Comparison of ENCODE assay signal across 16 cellular contexts in genomic region chr15:44009056-44009455, GRCh38.
DNase-seq lines count a peak whose midpoint lies in the region; ATAC-seq and TF ChIP-seq lines count a peak whose summit lies in the region.
"Had no signal": no experiment of that assay in that cellular context is flagged by ENCODE, and none has a peak within 500 bp of the region (broad histone marks: within the 10 kb centered on the region; RNA-seq: fewer than 3 reads in every experiment).

No MANE protein-coding gene starts in this region.

- no peaks in the 10 kb centered on the region for H3K9me3 ChIP-seq in tibial artery
- H3K9me3 ChIP-seq: BE2C, right atrium auricular region had no signal

- no peak for ATAC-seq in GM19463 (IDR thresholded peaks at IDR 0.05; ENCODE audit: unreplicated experiment)
- ATAC-seq: activated naive CD8-positive, alpha-beta T cell treated with anti-CD3 and anti-CD28 coated beads, Interleukin-2, amount 50 U/mL, for 24 hours; natural killer cell treated with Interleukin-12 subunit alpha and Interleukin-12 subunit beta and Interleukin-15 and Interleukin-18, amount 100 ng/mL, for 72 hours had no signal

- no peaks in the 10 kb centered on the region for H3K4me1 Mint-ChIP-seq in osteocyte (ENCODE audit: unreplicated experiment)
- H3K4me1 Mint-ChIP-seq: activated naive CD8-positive, alpha-beta T cell treated with anti-CD3 and anti-CD28 coated beads, Interleukin-2, amount 50 U/mL, for 24 hours had no signal

- H3K4me3 Mint-ChIP-seq in osteocyte (ENCODE audit: unreplicated experiment) = no peak overlapping the region
- H3K4me3 Mint-ChIP-seq: activated naive CD8-positive, alpha-beta T cell treated with anti-CD3 and anti-CD28 coated beads, Interleukin-2, amount 50 U/mL, for 24 hours; natural killer cell treated with Interleukin-12 subunit alpha and Interleukin-12 subunit beta and Interleukin-15 and Interleukin-18, amount 100 ng/mL, for 72 hours had no signal

- no peaks in the 10 kb centered on the region for H3K9me3 Mint-ChIP-seq in osteocyte (ENCODE audit: unreplicated experiment)
- H3K9me3 Mint-ChIP-seq: activated naive CD8-positive, alpha-beta T cell treated with anti-CD3 and anti-CD28 coated beads, Interleukin-2, amount 50 U/mL, for 24 hours; natural killer cell treated with Interleukin-12 subunit alpha and Interleukin-12 subunit beta and Interleukin-15 and Interleukin-18, amount 100 ng/mL, for 72 hours had no signal

- DNase-seq in AG09309 (ENCODE audit: low read depth) (peak; percentile 5), HT1080 (ENCODE audit: low read depth) (peak; percentile 77), amniotic epithelial cell (ENCODE audit: low read depth) (peak; percentile 94), glomerular visceral epithelial cell (ENCODE audit: extremely low spot score) (peak; percentile 35), osteocyte (ENCODE audit: extremely low spot score, unreplicated experiment) (no peak), tibial artery (no peak)
- DNase-seq in stimulated activated CD4-positive, alpha-beta T cell treated with anti-CD3 and anti-CD28 coated beads, Interleukin-4, amount 100 ng/mL, for 24 hours = no peak
- DNase-seq: activated CD4-positive, alpha-beta T cell treated with anti-CD3 and anti-CD28 coated beads for 1 hour; activated naive CD8-positive, alpha-beta T cell treated with anti-CD3 and anti-CD28 coated beads, Interleukin-2, amount 50 U/mL, for 24 hours; BE2C; KBM-7; NCI-H187; stimulated activated naive CD4-positive, alpha-beta T cell treated with Interleukin-2 at 50 U/mL for 16 hours had no signal

- no peak overlapping the region for H3K27ac ChIP-seq in tibial artery
- H3K27ac ChIP-seq: right atrium auricular region had no signal

- intact Hi-C loops in tibial artery (cut with DNase I; ENCODE audit: low total_unique reads) = no loop called here

- TF ChIP-seq CTCF in AG09309 (IDR thresholded peaks at IDR 0.05; ENCODE audit: control insufficient read depth, insufficient read depth, low read depth, low read length, missing control alignments) = no peak
- no peak for TF ChIP-seq CTCF in osteocyte (IDR thresholded peaks at IDR 0.05)
- TF ChIP-seq CTCF in tibial artery (IDR thresholded peaks at IDR 0.05) = no peak

- H3K36me3 ChIP-seq in tibial artery = no peaks in the 10 kb centered on the region
- H3K36me3 ChIP-seq: BE2C, right atrium auricular region had no signal

- peaks cover 39% of the 10 kb centered on the region for H3K27me3 Mint-ChIP-seq in osteocyte (ENCODE audit: unreplicated experiment)

- no peaks in the 10 kb centered on the region for H3K4me1 ChIP-seq in tibial artery
- H3K4me1 ChIP-seq: BE2C, right atrium auricular region had no signal

- peaks cover 0 to 4% of the 10 kb centered on the region in 2 donors for H3K27me3 ChIP-seq in tibial artery
- H3K27me3 ChIP-seq: BE2C, right atrium auricular region had no signal

- H3K27ac Mint-ChIP-seq in osteocyte (ENCODE audit: unreplicated experiment) = no peak overlapping the region
- H3K27ac Mint-ChIP-seq: activated naive CD8-positive, alpha-beta T cell treated with anti-CD3 and anti-CD28 coated beads, Interleukin-2, amount 50 U/mL, for 24 hours; natural killer cell treated with Interleukin-12 subunit alpha and Interleukin-12 subunit beta and Interleukin-15 and Interleukin-18, amount 100 ng/mL, for 72 hours had no signal

- H3K4me3 ChIP-seq in AG09309 (ENCODE audit: control insufficient read depth, low read depth, low read length) (no peak overlapping the region), tibial artery (no peak overlapping the region)
- H3K4me3 ChIP-seq: right atrium auricular region had no signal

- no peaks in the 10 kb centered on the region for H3K36me3 Mint-ChIP-seq in osteocyte (ENCODE audit: unreplicated experiment)
- H3K36me3 Mint-ChIP-seq: natural killer cell treated with Interleukin-12 subunit alpha and Interleukin-12 subunit beta and Interleukin-15 and Interleukin-18, amount 100 ng/mL, for 72 hours had no signal

Comparison
In these comparisons a context has a peak if more than half of its experiments do, and no peak if none do; other contexts are left out.
1. DNase-seq: peak in AG09309 (single experiment), HT1080 (single experiment), amniotic epithelial cell (single experiment) and glomerular visceral epithelial cell (single experiment); none in osteocyte (single experiment), stimulated activated CD4-positive, alpha-beta T cell treated with anti-CD3 and anti-CD28 coated beads, Interleukin-4, amount 100 ng/mL, for 24 hours (single experiment) and tibial artery (0 of 2).